In the genomic region with DNA sequence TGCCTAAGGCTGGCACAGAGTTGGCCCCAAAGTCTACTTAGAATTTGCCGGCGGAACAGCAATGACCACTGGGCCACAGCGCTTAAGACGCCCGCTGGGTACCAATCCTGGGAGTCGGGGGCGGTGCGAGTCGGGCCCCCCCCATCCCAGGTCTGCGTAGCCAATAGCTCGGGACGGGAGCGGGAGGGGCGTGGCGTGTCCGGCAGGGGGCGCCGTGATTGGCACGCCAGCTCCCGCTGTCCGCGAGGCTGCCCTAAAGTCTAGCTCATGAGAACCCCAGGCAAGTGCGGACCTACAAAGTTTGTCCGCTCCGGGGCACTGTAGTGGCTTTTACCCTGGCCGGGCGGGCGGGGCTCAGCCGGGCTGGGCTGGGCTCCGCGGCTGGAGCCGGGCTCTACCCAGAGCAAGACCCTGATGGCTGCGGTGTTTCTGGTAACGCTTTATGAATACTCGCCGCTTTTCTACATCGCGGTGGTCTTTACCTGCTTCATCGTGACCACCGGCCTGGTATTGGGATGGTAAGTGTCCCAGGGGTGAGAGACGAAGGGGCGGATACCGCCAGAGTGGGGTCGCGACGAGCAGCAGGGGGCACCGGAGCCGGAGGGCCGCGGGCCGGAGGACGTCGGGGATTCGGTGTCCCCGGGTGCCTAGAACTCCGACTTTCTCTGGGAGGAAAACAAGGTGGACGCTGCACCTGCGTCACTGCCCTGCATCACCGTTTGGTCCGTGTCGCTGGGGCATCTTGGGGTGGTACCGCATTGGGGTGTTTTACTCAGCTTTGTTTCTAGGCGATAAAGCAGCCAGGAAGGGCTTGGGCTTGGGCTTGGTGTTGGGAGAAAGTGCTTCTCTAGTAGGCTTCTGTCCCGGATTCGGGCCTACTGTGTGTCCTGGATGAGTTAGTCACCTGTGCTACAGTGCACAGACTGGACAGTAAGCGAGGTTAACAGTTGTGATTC, we compare ENCODE assay signal across 1 cellular context.
TF ChIP-seq lines count a peak whose summit lies in the region.

A gene with protein sequence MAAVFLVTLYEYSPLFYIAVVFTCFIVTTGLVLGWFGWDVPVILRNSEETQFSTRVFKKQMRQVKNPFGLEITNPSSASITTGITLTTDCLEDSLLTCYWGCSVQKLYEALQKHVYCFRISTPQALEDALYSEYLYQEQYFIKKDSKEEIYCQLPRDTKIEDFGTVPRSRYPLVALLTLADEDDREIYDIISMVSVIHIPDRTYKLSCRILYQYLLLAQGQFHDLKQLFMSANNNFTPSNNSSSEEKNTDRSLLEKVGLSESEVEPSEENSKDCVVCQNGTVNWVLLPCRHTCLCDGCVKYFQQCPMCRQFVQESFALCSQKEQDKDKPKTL (plus strand): TSS at position 361 of the 956 bp plus-strand sequence. CDS start 54 bp downstream, at position 415.

TF ChIP-seq in H1, 55 proteins besides CTCF, POLR2A, EP300 and RAD21:
- TF ChIP-seq SAP30 (IDR thresholded peaks at IDR 0.05; ENCODE audit: insufficient read depth, insufficient replicate concordance, low read length) (no peak), KDM5A (IDR thresholded peaks at IDR 0.05; ENCODE audit: low read length) (no peak), PHF8 (conservative IDR thresholded peaks at IDR 0.05; ENCODE audit: low read depth, low read length) (peak; percentile 92), ASH2L (IDR thresholded peaks at IDR 0.05; ENCODE audit: low read length) (peak; percentile 100), TEAD4 (IDR thresholded peaks at IDR 0.05; ENCODE audit: low read depth, low read length) (no peak), RBBP5 (IDR thresholded peaks at IDR 0.05; ENCODE audit: borderline replicate concordance, low read depth, low read length) (peak; percentile 99), JUN (IDR thresholded peaks at IDR 0.05; ENCODE audit: low read depth, low read length) (no peak), EGR1 (IDR thresholded peaks at IDR 0.05; ENCODE audit: borderline replicate concordance, low read depth, low read length) (0 out of 2 replicates have a peak, but pooled peaks have one; percentile 24), SRF (IDR thresholded peaks at IDR 0.05; ENCODE audit: low read depth, low read length) (0 out of 2 replicates have a peak, but pooled peaks have one; percentile 21), CHD1 (IDR thresholded peaks at IDR 0.05; ENCODE audit: low read depth, low read length) (no peak), YY1 (IDR thresholded peaks at IDR 0.05; ENCODE audit: low read depth, low read length) (0 out of 2 replicates have a peak, but pooled peaks have one; percentile 2), CHD2 (IDR thresholded peaks at IDR 0.05; ENCODE audit: low read length) (0 out of 2 replicates have a peak, but pooled peaks have one; percentile 7), GTF2F1 (IDR thresholded peaks at IDR 0.05; ENCODE audit: borderline replicate concordance, low read depth, low read length) (peak; percentile 75; the same call in 1 of the 2 replicates), CBX5 (IDR thresholded peaks at IDR 0.05; ENCODE audit: low read depth, low read length) (no peak), TAF7 (optimal IDR thresholded peaks at IDR 0.05; ENCODE audit: borderline replicate concordance, low read depth, low read length) (peak; percentile 52), NANOG (IDR thresholded peaks at IDR 0.05; ENCODE audit: insufficient read depth, low read depth, low read length, poor library complexity, severe bottlenecking) (peak; percentile 79), CREB1 (IDR thresholded peaks at IDR 0.05) (peak; percentile 67), SP1 (IDR thresholded peaks at IDR 0.05; ENCODE audit: low read depth, low read length) (peak; percentile 73), KDM4A (IDR thresholded peaks at IDR 0.05; ENCODE audit: low read depth, low read length, severe bottlenecking) (peak; percentile 87), TBP (IDR thresholded peaks at IDR 0.05; ENCODE audit: low read depth, low read length) (peak; percentile 83), KDM1A (IDR thresholded peaks at IDR 0.05; ENCODE audit: borderline replicate concordance, low read length) (peak; percentile 34; the same call in 1 of the 2 replicates), BCL11A (IDR thresholded peaks at IDR 0.05; ENCODE audit: low read depth in 2 of 2, low read length in 2 of 2) (no peak), SIX5 (IDR thresholded peaks at IDR 0.05; ENCODE audit: low read depth, low read length) (no peak), SUZ12 (IDR thresholded peaks at IDR 0.05; ENCODE audit: low read length) (no peak), FOSL1 (IDR thresholded peaks at IDR 0.05; ENCODE audit: insufficient read depth, low read depth, low read length) (0 out of 2 replicates have a peak, but pooled peaks have one; percentile 24), TCF12 (IDR thresholded peaks at IDR 0.05; ENCODE audit: low read depth, low read length) (no peak), POLR2AphosphoS5 (IDR thresholded peaks at IDR 0.05; ENCODE audit: low read depth, low read length) (0 out of 2 replicates have a peak, but pooled peaks have one; percentile 37), POU5F1 (IDR thresholded peaks at IDR 0.05; ENCODE audit: low read depth, low read length) (no peak), TAF1 (IDR thresholded peaks at IDR 0.05; ENCODE audit: low read depth, low read length) (peak; percentile 81), SIRT6 (IDR thresholded peaks at IDR 0.05; ENCODE audit: low read length) (no peak), BACH1 (IDR thresholded peaks at IDR 0.05; ENCODE audit: low read length) (no peak), MAFK (IDR thresholded peaks at IDR 0.05; ENCODE audit: low read depth, low read length) (no peak), SP2 (IDR thresholded peaks at IDR 0.05; ENCODE audit: low read length) (0 out of 2 replicates have a peak, but pooled peaks have one; percentile 3), SIN3A (conservative IDR thresholded peaks at IDR 0.05 in 1 of 2, IDR thresholded peaks at IDR 0.05 in 1 of 2; ENCODE audit: low read depth in 1 of 2, low read length in 2 of 2) (peak; percentile 45 to 65; a peak in 1 of 4 replicates), JUND (IDR thresholded peaks at IDR 0.05; ENCODE audit: low read length) (peak; percentile 18; the same call in 1 of the 2 replicates), NRF1 (IDR thresholded peaks at IDR 0.05; ENCODE audit: low read depth, low read length) (no peak), RXRA (IDR thresholded peaks at IDR 0.05; ENCODE audit: insufficient read depth, low read depth, low read length) (no peak), RFX5 (IDR thresholded peaks at IDR 0.05; ENCODE audit: borderline replicate concordance, low read depth, low read length) (no peak), SP4 (IDR thresholded peaks at IDR 0.05; ENCODE audit: low read length) (peak; percentile 68; the same call in 1 of the 2 replicates)
- TF ChIP-seq, protein P1, sequence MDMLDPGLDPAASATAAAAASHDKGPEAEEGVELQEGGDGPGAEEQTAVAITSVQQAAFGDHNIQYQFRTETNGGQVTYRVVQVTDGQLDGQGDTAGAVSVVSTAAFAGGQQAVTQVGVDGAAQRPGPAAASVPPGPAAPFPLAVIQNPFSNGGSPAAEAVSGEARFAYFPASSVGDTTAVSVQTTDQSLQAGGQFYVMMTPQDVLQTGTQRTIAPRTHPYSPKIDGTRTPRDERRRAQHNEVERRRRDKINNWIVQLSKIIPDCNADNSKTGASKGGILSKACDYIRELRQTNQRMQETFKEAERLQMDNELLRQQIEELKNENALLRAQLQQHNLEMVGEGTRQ (IDR thresholded peaks at IDR 0.05; ENCODE audit: low read length), result no peak
- TF ChIP-seq, protein P2, sequence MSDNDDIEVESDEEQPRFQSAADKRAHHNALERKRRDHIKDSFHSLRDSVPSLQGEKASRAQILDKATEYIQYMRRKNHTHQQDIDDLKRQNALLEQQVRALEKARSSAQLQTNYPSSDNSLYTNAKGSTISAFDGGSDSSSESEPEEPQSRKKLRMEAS (IDR thresholded peaks at IDR 0.05), result peak; percentile 25; the same call in 1 of the 2 replicates
- TF ChIP-seq, protein P3, sequence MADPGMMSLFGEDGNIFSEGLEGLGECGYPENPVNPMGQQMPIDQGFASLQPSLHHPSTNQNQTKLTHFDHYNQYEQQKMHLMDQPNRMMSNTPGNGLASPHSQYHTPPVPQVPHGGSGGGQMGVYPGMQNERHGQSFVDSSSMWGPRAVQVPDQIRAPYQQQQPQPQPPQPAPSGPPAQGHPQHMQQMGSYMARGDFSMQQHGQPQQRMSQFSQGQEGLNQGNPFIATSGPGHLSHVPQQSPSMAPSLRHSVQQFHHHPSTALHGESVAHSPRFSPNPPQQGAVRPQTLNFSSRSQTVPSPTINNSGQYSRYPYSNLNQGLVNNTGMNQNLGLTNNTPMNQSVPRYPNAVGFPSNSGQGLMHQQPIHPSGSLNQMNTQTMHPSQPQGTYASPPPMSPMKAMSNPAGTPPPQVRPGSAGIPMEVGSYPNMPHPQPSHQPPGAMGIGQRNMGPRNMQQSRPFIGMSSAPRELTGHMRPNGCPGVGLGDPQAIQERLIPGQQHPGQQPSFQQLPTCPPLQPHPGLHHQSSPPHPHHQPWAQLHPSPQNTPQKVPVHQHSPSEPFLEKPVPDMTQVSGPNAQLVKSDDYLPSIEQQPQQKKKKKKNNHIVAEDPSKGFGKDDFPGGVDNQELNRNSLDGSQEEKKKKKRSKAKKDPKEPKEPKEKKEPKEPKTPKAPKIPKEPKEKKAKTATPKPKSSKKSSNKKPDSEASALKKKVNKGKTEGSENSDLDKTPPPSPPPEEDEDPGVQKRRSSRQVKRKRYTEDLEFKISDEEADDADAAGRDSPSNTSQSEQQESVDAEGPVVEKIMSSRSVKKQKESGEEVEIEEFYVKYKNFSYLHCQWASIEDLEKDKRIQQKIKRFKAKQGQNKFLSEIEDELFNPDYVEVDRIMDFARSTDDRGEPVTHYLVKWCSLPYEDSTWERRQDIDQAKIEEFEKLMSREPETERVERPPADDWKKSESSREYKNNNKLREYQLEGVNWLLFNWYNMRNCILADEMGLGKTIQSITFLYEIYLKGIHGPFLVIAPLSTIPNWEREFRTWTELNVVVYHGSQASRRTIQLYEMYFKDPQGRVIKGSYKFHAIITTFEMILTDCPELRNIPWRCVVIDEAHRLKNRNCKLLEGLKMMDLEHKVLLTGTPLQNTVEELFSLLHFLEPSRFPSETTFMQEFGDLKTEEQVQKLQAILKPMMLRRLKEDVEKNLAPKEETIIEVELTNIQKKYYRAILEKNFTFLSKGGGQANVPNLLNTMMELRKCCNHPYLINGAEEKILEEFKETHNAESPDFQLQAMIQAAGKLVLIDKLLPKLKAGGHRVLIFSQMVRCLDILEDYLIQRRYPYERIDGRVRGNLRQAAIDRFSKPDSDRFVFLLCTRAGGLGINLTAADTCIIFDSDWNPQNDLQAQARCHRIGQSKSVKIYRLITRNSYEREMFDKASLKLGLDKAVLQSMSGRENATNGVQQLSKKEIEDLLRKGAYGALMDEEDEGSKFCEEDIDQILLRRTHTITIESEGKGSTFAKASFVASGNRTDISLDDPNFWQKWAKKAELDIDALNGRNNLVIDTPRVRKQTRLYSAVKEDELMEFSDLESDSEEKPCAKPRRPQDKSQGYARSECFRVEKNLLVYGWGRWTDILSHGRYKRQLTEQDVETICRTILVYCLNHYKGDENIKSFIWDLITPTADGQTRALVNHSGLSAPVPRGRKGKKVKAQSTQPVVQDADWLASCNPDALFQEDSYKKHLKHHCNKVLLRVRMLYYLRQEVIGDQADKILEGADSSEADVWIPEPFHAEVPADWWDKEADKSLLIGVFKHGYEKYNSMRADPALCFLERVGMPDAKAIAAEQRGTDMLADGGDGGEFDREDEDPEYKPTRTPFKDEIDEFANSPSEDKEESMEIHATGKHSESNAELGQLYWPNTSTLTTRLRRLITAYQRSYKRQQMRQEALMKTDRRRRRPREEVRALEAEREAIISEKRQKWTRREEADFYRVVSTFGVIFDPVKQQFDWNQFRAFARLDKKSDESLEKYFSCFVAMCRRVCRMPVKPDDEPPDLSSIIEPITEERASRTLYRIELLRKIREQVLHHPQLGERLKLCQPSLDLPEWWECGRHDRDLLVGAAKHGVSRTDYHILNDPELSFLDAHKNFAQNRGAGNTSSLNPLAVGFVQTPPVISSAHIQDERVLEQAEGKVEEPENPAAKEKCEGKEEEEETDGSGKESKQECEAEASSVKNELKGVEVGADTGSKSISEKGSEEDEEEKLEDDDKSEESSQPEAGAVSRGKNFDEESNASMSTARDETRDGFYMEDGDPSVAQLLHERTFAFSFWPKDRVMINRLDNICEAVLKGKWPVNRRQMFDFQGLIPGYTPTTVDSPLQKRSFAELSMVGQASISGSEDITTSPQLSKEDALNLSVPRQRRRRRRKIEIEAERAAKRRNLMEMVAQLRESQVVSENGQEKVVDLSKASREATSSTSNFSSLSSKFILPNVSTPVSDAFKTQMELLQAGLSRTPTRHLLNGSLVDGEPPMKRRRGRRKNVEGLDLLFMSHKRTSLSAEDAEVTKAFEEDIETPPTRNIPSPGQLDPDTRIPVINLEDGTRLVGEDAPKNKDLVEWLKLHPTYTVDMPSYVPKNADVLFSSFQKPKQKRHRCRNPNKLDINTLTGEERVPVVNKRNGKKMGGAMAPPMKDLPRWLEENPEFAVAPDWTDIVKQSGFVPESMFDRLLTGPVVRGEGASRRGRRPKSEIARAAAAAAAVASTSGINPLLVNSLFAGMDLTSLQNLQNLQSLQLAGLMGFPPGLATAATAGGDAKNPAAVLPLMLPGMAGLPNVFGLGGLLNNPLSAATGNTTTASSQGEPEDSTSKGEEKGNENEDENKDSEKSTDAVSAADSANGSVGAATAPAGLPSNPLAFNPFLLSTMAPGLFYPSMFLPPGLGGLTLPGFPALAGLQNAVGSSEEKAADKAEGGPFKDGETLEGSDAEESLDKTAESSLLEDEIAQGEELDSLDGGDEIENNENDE (IDR thresholded peaks at IDR 0.05; ENCODE audit: insufficient replicate concordance, low read length), result no peak
- TF ChIP-seq, protein P4, sequence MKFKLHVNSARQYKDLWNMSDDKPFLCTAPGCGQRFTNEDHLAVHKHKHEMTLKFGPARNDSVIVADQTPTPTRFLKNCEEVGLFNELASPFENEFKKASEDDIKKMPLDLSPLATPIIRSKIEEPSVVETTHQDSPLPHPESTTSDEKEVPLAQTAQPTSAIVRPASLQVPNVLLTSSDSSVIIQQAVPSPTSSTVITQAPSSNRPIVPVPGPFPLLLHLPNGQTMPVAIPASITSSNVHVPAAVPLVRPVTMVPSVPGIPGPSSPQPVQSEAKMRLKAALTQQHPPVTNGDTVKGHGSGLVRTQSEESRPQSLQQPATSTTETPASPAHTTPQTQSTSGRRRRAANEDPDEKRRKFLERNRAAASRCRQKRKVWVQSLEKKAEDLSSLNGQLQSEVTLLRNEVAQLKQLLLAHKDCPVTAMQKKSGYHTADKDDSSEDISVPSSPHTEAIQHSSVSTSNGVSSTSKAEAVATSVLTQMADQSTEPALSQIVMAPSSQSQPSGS (IDR thresholded peaks at IDR 0.05; ENCODE audit: low read length), result peak; percentile 36; the same call in 1 of the 2 replicates
